ENCODE assay signal across 8 cellular contexts in the genomic region with DNA sequence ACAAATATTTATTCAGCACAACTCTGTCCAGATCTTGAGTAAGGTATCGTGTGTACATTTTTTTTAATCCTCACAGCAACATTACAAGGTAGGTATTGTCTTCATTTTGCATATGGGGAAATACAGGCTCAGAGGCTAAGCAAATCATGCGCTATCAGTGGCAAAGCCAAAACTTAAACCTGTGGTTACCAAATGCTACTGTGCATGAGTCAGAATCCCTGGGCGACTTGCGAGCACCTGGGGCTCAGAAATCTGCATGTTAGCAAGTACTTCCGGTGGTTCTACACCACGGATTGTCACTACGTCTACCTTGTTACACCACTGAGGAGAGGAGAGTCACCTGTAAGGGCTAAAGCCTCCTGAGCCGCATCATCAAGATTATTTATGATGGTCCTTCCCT. TPM values are rescaled to one million over a fixed set of nuclear protein-coding genes. Genes with fewer than 3 reads are reported as not detected.
DNase-seq lines count a peak whose midpoint lies in the region; ATAC-seq, FAIRE-seq and TF ChIP-seq lines count a peak whose summit lies in the region.

No MANE protein-coding gene starts in this region.

- no peak overlapping the region for H3K4ac ChIP-seq in H1 (replicated peaks; ENCODE audit: insufficient read length, low read depth, low read length)

- no peak overlapping the region for H2BK120ac ChIP-seq in H1 (replicated peaks; ENCODE audit: low read depth, low read length)

- no peaks in the 10 kb centered on the region for H3K9me3 ChIP-seq in H1 (ENCODE audit: insufficient read depth in 2 of 2, low read depth in 1 of 2, low read length in 1 of 2)
- no peaks in the 10 kb centered on the region for H3K9me3 ChIP-seq in uterus

- no peak overlapping the region for H3K27ac ChIP-seq in H1 (ENCODE audit: low read depth, low read length)
- H3K27ac ChIP-seq in uterus: peak overlapping the region in 1 of 2 donors; percentile 11

- H4K5ac ChIP-seq in H1 (ENCODE audit: insufficient read length, low read depth, low read length): no peak overlapping the region

- no peak for TF ChIP-seq CTCF in H1 (IDR thresholded peaks at IDR 0.05; ENCODE audit: control extremely low read depth in 1 of 3, insufficient read depth in 1 of 3, low read depth in 1 of 3, low read length in 3 of 3)
- TF ChIP-seq CTCF in uterus (IDR thresholded peaks at IDR 0.05): no peak

- no peak overlapping the region for H3K4me3 ChIP-seq in H1 (ENCODE audit: extremely low read depth in 1 of 4, insufficient read depth in 2 of 4, low read depth in 3 of 4, low read length in 4 of 4)
- H3K4me3 ChIP-seq in uterus: no peak overlapping the region

- H2BK20ac ChIP-seq in H1 (ENCODE audit: low read length): no peak overlapping the region

- no peak for FAIRE-seq in H1 (lab: Jason Lieb, UNC)

- H3K9ac ChIP-seq in H1 (replicated peaks in 1 of 4; ENCODE audit: extremely low read depth in 1 of 4, low read depth in 3 of 4, low read length in 3 of 4): no peak overlapping the region

- no peak overlapping the region for H2BK15ac ChIP-seq in H1 (ENCODE audit: low read length)

- no peak overlapping the region for H2AK5ac ChIP-seq in H1 (ENCODE audit: low read depth, low read length)

- no peak overlapping the region for H3K4me2 ChIP-seq in H1 (ENCODE audit: insufficient read depth in 1 of 2, low read depth in 2 of 2, low read length in 2 of 2)

- ATAC-seq in GM18508 (IDR thresholded peaks at IDR 0.05; ENCODE audit: insufficient read depth, unreplicated experiment): peak; percentile 85
- ATAC-seq in HG02840 (IDR thresholded peaks at IDR 0.05; ENCODE audit: low FRiP score, unreplicated experiment): peak; percentile 98

- TF ChIP-seq EP300 in H1 (IDR thresholded peaks at IDR 0.05; ENCODE audit: borderline replicate concordance in 1 of 2, low read depth in 2 of 2, low read length in 2 of 2): no peak

- no peak overlapping the region for H3K18ac ChIP-seq in H1 (ENCODE audit: extremely low read depth, low read length)

- no peaks in the 10 kb centered on the region for H3K27me3 ChIP-seq in H1 (replicated peaks in 1 of 4; ENCODE audit: control insufficient read depth in 3 of 4, extremely low read depth in 1 of 4, insufficient read depth in 3 of 4, low read length in 3 of 4)
- H3K27me3 ChIP-seq in uterus: no peaks in the 10 kb centered on the region

- H3K79me2 ChIP-seq in H1 (ENCODE audit: control insufficient read depth in 1 of 2, insufficient read depth in 2 of 2, low read length in 2 of 2): no peaks in the 10 kb centered on the region

- TF ChIP-seq POLR2A in H1 (IDR thresholded peaks at IDR 0.05; ENCODE audit: control extremely low read depth in 1 of 2, low read depth in 2 of 2, low read length in 2 of 2) (no peak), uterus (IDR thresholded peaks at IDR 0.05) (no peak)

- no peaks in the 10 kb centered on the region for H4K20me1 ChIP-seq in H1 (replicated peaks in 1 of 2; ENCODE audit: control insufficient read depth in 1 of 2, insufficient read depth in 2 of 2, low read length in 2 of 2)

- H3K56ac ChIP-seq in H1 (replicated peaks; ENCODE audit: insufficient read length, low read depth, low read length): no peak overlapping the region

- H3K79me1 ChIP-seq in H1 (ENCODE audit: low read depth, low read length): no peaks in the 10 kb centered on the region

- DNase-seq in H1 (ENCODE audit: low read depth in 1 of 2, low spot score in 2 of 2) (no peak), NCI-H187 (lab: John Stamatoyannopoulos, UW) (no peak), uterus (no peak), LoVo (ENCODE audit: low spot score) (no peak), NCI-H2196 treated with DMSO at 0.1 percent for 48 hours (lab: John Stamatoyannopoulos, UW; ENCODE audit: unreplicated experiment) (no peak)

- no peak overlapping the region for H4K8ac ChIP-seq in H1 (ENCODE audit: extremely low read depth, insufficient read depth, low read length)

- intact Hi-C loops in uterus (cut with DNase I; ENCODE audit: low total_unique reads): no loop called here

- no peak overlapping the region for H3K14ac ChIP-seq in H1 (ENCODE audit: insufficient read length)

- peak overlapping the region; percentile 89 for H3K27ac Mint-ChIP-seq in T-helper 1 cell treated with Interleukin-12 subunit alpha and Interleukin-12 subunit beta and Interleukin-4 antibody, amounts not matched to agents 30 μg/mL and 1 μg/mL, for 36 hours

- H3K23me2 ChIP-seq in H1 (ENCODE audit: low read depth, low read length): peaks cover 2% of the 10 kb centered on the region; the same call in 1 of the 2 replicates

- H3K23ac ChIP-seq in H1 (ENCODE audit: insufficient read length): no peak overlapping the region

- H2BK12ac ChIP-seq in H1 (ENCODE audit: low read depth, low read length): 0 out of 2 replicates have a peak overlapping the region, but pooled peaks have one; percentile 2

- peaks cover 0 to 16% (median 15%) of the 10 kb centered on the region in 4 experiments; a peak in 6 of 7 replicates for H3K4me1 ChIP-seq in H1 (replicated peaks in 1 of 4; ENCODE audit: control insufficient read depth in 3 of 4, insufficient read depth in 4 of 4, low read length in 3 of 4)
- H3K4me1 ChIP-seq in uterus: no peaks in the 10 kb centered on the region

- no peak overlapping the region for H2BK5ac ChIP-seq in H1 (ENCODE audit: low read depth, low read length)

- WGBS in H1 (ENCODE audit: extremely low coverage in 1 of 2, insufficient coverage in 1 of 2, insufficient read length in 1 of 2, insufficient replicate concordance in 2 of 2, low coverage in 1 of 2, low lambda C conversion rate in 2 of 2, missing lambda C conversion rate in 1 of 2), 2 experiments: 60% methylated on average over 8 of the region's 8 CpGs; no CpG with 5 or more reads in 1 of the 2 experiments

- peak overlapping the region; percentile 57 for H3K4me3 Mint-ChIP-seq in T-helper 1 cell treated with Interleukin-12 subunit alpha and Interleukin-12 subunit beta and Interleukin-4 antibody, amounts not matched to agents 30 μg/mL and 1 μg/mL, for 36 hours

- CTCF ChIA-PET in H1 (lab: Charles Lee; ENCODE audit: partially characterized antibody): no interaction called here

- no peak for TF ChIP-seq RAD21 in H1 (IDR thresholded peaks at IDR 0.05 in 1 of 2, conservative IDR thresholded peaks at IDR 0.05 in 1 of 2; ENCODE audit: low read depth in 2 of 2, low read length in 2 of 2)

- POLR2A ChIA-PET in H1 (lab: Charles Lee; ENCODE audit: partially characterized antibody): no interaction called here

- H3K9me3 Mint-ChIP-seq in T-helper 1 cell treated with Interleukin-12 subunit alpha and Interleukin-12 subunit beta and Interleukin-4 antibody, amounts not matched to agents 30 μg/mL and 1 μg/mL, for 36 hours: no peaks in the 10 kb centered on the region

- no peaks in the 10 kb centered on the region for H3K27me3 Mint-ChIP-seq in T-helper 1 cell treated with Interleukin-12 subunit alpha and Interleukin-12 subunit beta and Interleukin-4 antibody, amounts not matched to agents 30 μg/mL and 1 μg/mL, for 36 hours (ENCODE audit: low read depth)

- H2AFZ ChIP-seq in H1 (ENCODE audit: low read length): peak overlapping the region; percentile 36; the same call in 1 of the 2 replicates

- no peak overlapping the region for H4K91ac ChIP-seq in H1 (replicated peaks; ENCODE audit: insufficient read length, low read length)

- H3K4me1 Mint-ChIP-seq in T-helper 1 cell treated with Interleukin-12 subunit alpha and Interleukin-12 subunit beta and Interleukin-4 antibody, amounts not matched to agents 30 μg/mL and 1 μg/mL, for 36 hours (ENCODE audit: low read depth): peaks cover 52% of the 10 kb centered on the region

- peaks cover 94% of the 10 kb centered on the region for H3K36me3 Mint-ChIP-seq in T-helper 1 cell treated with Interleukin-12 subunit alpha and Interleukin-12 subunit beta and Interleukin-4 antibody, amounts not matched to agents 30 μg/mL and 1 μg/mL, for 36 hours (ENCODE audit: low read depth)

- H3K36me3 ChIP-seq in H1 (ENCODE audit: control insufficient read depth in 2 of 4, insufficient read depth in 4 of 4, low read length in 3 of 4) (no peaks in the 10 kb centered on the region), uterus (no peaks in the 10 kb centered on the region)

TF ChIP-seq in H1, 55 proteins besides CTCF, POLR2A, EP300 and RAD21:
- TF ChIP-seq SP2 (IDR thresholded peaks at IDR 0.05; ENCODE audit: low read length) (no peak), JUND (IDR thresholded peaks at IDR 0.05; ENCODE audit: low read length) (peak; percentile 12; the same call in 1 of the 2 replicates)

RNA-seq across cellular contexts. Expression of gene C5orf58, which starts 21.3 kb away (rescaled TPM):
- 1.4 and 1.6 TPM in 2 replicates for total RNA-seq in H1 (2021; fragmentation: NEBNext Ultra II Directional; extraction: Animal tissue kit (Norgen Biotek cat#: 25700))
- polyA plus RNA-seq in H1 (2011; rRNA removed): 0.17 and 0.24 TPM in 2 replicates
- polyA plus RNA-seq in H1 (2011; cell fraction: cytosol; rRNA removed): 0.30 TPM
- 0.20 TPM for polyA plus RNA-seq in H1 (2011; cell fraction: nucleus; rRNA removed)
- not detected in 4 replicates for polyA plus RNA-seq in H1 (2012, experiment 1 of 2)
- not detected for polyA plus RNA-seq in H1 (2012, experiment 2 of 2)
- polyA plus RNA-seq in H1 (2013, experiment 1 of 2): 1.6 TPM
- polyA plus RNA-seq in H1 (2013, experiment 2 of 2): 1.1 TPM
- not detected in 2 replicates for polyA minus RNA-seq in H1 (2011; rRNA and poly(A)+ RNA removed)
- not detected for polyA minus RNA-seq in H1 (2011; cell fraction: cytosol; rRNA and poly(A)+ RNA removed)
- polyA minus RNA-seq in H1 (2011; cell fraction: nucleus; rRNA and poly(A)+ RNA removed): not detected
- total RNA-seq in uterus: not detected

RNA-seq across cellular contexts. Expression of gene LCP2, which starts 43.5 kb away (rescaled TPM):
- 0.26 and 0.42 TPM in 2 replicates for total RNA-seq in H1 (2021; fragmentation: NEBNext Ultra II Directional; extraction: Animal tissue kit (Norgen Biotek cat#: 25700))
- polyA plus RNA-seq in H1 (2011; rRNA removed): 0.11 and 0.33 TPM in 2 replicates
- 0.25 TPM for polyA plus RNA-seq in H1 (2011; cell fraction: cytosol; rRNA removed)
- not detected for polyA plus RNA-seq in H1 (2011; cell fraction: nucleus; rRNA removed)
- 0.14 to 0.25 TPM (median 0.19 TPM) in 4 replicates for polyA plus RNA-seq in H1 (2012, experiment 1 of 2)
- 0.08 TPM for polyA plus RNA-seq in H1 (2012, experiment 2 of 2)
- 0.47 TPM for polyA plus RNA-seq in H1 (2013, experiment 1 of 2)
- 0.37 TPM for polyA plus RNA-seq in H1 (2013, experiment 2 of 2)
- 0.22 and 0.24 TPM in 2 replicates for polyA minus RNA-seq in H1 (2011; rRNA and poly(A)+ RNA removed)
- not detected for polyA minus RNA-seq in H1 (2011; cell fraction: cytosol; rRNA and poly(A)+ RNA removed)
- 0.30 TPM for polyA minus RNA-seq in H1 (2011; cell fraction: nucleus; rRNA and poly(A)+ RNA removed)
- 10 to 100 TPM in 3 of 4 donors, 1 to 10 TPM in 1; 1.3 to 19.1 (median 11.2) TPM for total RNA-seq in uterus
